ENCODE assay signal across 6 cellular contexts in genomic region chr9:33332956-33333355, GRCh38. TPM values are rescaled to one million over a fixed set of nuclear protein-coding genes. Genes with fewer than 3 reads are reported as not detected.
DNase-seq lines count a peak whose midpoint lies in the region; TF ChIP-seq lines count a peak whose summit lies in the region.
"Not testable (repeated sequence)": the region's sequence is repeated elsewhere in the genome, so short reads cannot be mapped to it uniquely, and the experiment has no call there.

No MANE protein-coding gene starts in this region.

- peaks cover 74% of the 10 kb centered on the region for H3K36me3 Mint-ChIP-seq in activated CD4-positive, alpha-beta T cell treated with anti-CD3 and anti-CD28 coated beads, Interleukin-2, amount 10 ng/mL, durations not matched to agents 24 days and 14 days (ENCODE audit: low read depth)
- H3K36me3 Mint-ChIP-seq in chondrocyte (ENCODE audit: low read depth), result peaks cover 23% of the 10 kb centered on the region
- H3K36me3 Mint-ChIP-seq in osteocyte (ENCODE audit: unreplicated experiment), result peaks cover 56% of the 10 kb centered on the region

- not testable (repeated sequence) for TF ChIP-seq CTCF in chondrocyte (IDR thresholded peaks at IDR 0.05); fibroblast of villous mesenchyme (IDR thresholded peaks at IDR 0.05; ENCODE audit: insufficient read depth, low read depth, low read length); osteocyte (IDR thresholded peaks at IDR 0.05)

- not testable (repeated sequence) for H3K27me3 Mint-ChIP-seq in activated CD4-positive, alpha-beta T cell treated with anti-CD3 and anti-CD28 coated beads, Interleukin-2, amount 10 ng/mL, durations not matched to agents 24 days and 14 days; chondrocyte (ENCODE audit: low read depth); osteocyte (ENCODE audit: unreplicated experiment)

- peak overlapping the region; percentile 19 for H3K27ac ChIP-seq in angular gyrus (ENCODE audit: low read depth, low read length)

- not testable (repeated sequence) for H3K4me3 Mint-ChIP-seq in activated CD4-positive, alpha-beta T cell treated with anti-CD3 and anti-CD28 coated beads, Interleukin-2, amount 10 ng/mL, durations not matched to agents 24 days and 14 days; chondrocyte (ENCODE audit: unreplicated experiment); osteocyte (ENCODE audit: unreplicated experiment)

- H3K27ac Mint-ChIP-seq in activated CD4-positive, alpha-beta T cell treated with anti-CD3 and anti-CD28 coated beads, Interleukin-2, amount 10 ng/mL, durations not matched to agents 24 days and 14 days, result peak overlapping the region; percentile 34
- peak overlapping the region; percentile 41 for H3K27ac Mint-ChIP-seq in chondrocyte (ENCODE audit: unreplicated experiment)
- peak overlapping the region; percentile 69 for H3K27ac Mint-ChIP-seq in osteocyte (ENCODE audit: unreplicated experiment)

- peak; percentile 20 for DNase-seq in M059J (ENCODE audit: low read depth)
- not testable (repeated sequence) for DNase-seq in activated CD4-positive, alpha-beta T cell treated with anti-CD3 and anti-CD28 coated beads, Interleukin-2, amount 10 ng/mL, durations not matched to agents 24 days and 14 days; chondrocyte (ENCODE audit: low spot score); osteocyte (ENCODE audit: extremely low spot score, unreplicated experiment)
- DNase-seq in fibroblast of villous mesenchyme (ENCODE audit: low read depth), result peak; percentile 34

- H3K4me3 ChIP-seq in fibroblast of villous mesenchyme (ENCODE audit: low read depth, low read length), result not testable (repeated sequence)

- H3K4me1 Mint-ChIP-seq in activated CD4-positive, alpha-beta T cell treated with anti-CD3 and anti-CD28 coated beads, Interleukin-2, amount 10 ng/mL, durations not matched to agents 24 days and 14 days, result not testable (repeated sequence)
- peaks cover 48% of the 10 kb centered on the region for H3K4me1 Mint-ChIP-seq in chondrocyte (ENCODE audit: low read depth)
- peaks cover 41% of the 10 kb centered on the region for H3K4me1 Mint-ChIP-seq in osteocyte (ENCODE audit: unreplicated experiment)

- intact Hi-C loops in activated CD4-positive, alpha-beta T cell treated with anti-CD3 and anti-CD28 coated beads, Interleukin-2, amount 10 ng/mL, durations not matched to agents 24 days and 14 days (cut with micrococcal nuclease), result not testable (repeated sequence)

- H3K9me3 Mint-ChIP-seq in activated CD4-positive, alpha-beta T cell treated with anti-CD3 and anti-CD28 coated beads, Interleukin-2, amount 10 ng/mL, durations not matched to agents 24 days and 14 days; chondrocyte (ENCODE audit: low read depth); osteocyte (ENCODE audit: unreplicated experiment): not testable (repeated sequence)

RNA-seq across cellular contexts. Expression of gene NFX1, which starts 42.6 kb away (rescaled TPM):
- 21.4 and 24.5 TPM in 2 replicates for total RNA-seq in M059J (2014; rRNA removed; shearing (Covaris generic))
- total RNA-seq in activated CD4-positive, alpha-beta T cell treated with anti-CD3 and anti-CD28 coated beads, Interleukin-2, amount 10 ng/mL, durations not matched to agents 24 days and 14 days, result 37.2 and 38.7 TPM in 2 replicates
- total RNA-seq in chondrocyte (26.8 to 36.6 TPM (median 28.4 TPM) in 3 replicates), fibroblast of villous mesenchyme (24.2 and 26.7 TPM in 2 replicates), osteocyte (36.1 and 39.9 TPM in 2 replicates)
